11 cellular contexts compared by ENCODE assay signal in genomic region chr13:24251525-24251924, GRCh38. TPM values are rescaled to one million over a fixed set of nuclear protein-coding genes. Genes with fewer than 3 reads are reported as not detected.
DNase-seq lines count a peak whose midpoint lies in the region; ATAC-seq, FAIRE-seq and TF ChIP-seq lines count a peak whose summit lies in the region.
"Had no signal": no experiment of that assay in that cellular context is flagged by ENCODE, and none has a peak within 500 bp of the region (broad histone marks: within the 10 kb centered on the region; RNA-seq: fewer than 3 reads in every experiment).

No MANE protein-coding gene starts in this region.

- H3K4me3 Mint-ChIP-seq in activated CD4-positive, alpha-beta T cell treated with anti-CD3 and anti-CD28 coated beads for 36 hours: peak overlapping the region; percentile 95

- no peaks in the 10 kb centered on the region for H3K9me3 Mint-ChIP-seq in activated CD4-positive, alpha-beta T cell treated with anti-CD3 and anti-CD28 coated beads for 36 hours (ENCODE audit: low read depth)
- H3K9me3 Mint-ChIP-seq: naive B cell had no signal

- no peak for TF ChIP-seq EP300 in stomach (IDR thresholded peaks at IDR 0.05)

- TF ChIP-seq CTCF in stomach (IDR thresholded peaks at IDR 0.05): no peak

- POLR2A ChIA-PET in activated CD4-positive, alpha-beta T cell treated with anti-CD3 and anti-CD28 coated beads for 36 hours (lab: Charles Lee): interaction anchor here (0.6 to 1.5 kb wide), 7 partner anchors 10 to 49 kb away, joined by 3 to 12 read pairs (median 5); no protein-coding TSS in a partner anchor

- intact Hi-C loops in activated CD4-positive, alpha-beta T cell treated with anti-CD3 and anti-CD28 coated beads for 36 hours (cut with DNase I, micrococcal nuclease): loop anchor here (1.0 to 5.0 kb wide), 7 partner anchors 14 to 874 kb away; partner anchors contain the start of gene PARP4 (in 1 of the 2)
- intact Hi-C loops in stomach (cut with DNase I; ENCODE audit: low total_unique reads) (no loop called here), Right ventricle myocardium superior (cut with DNase I) (no loop called here)

- TF ChIP-seq POLR2A in stomach (IDR thresholded peaks at IDR 0.05): no peak

- H3K27me3 Mint-ChIP-seq in activated CD4-positive, alpha-beta T cell treated with anti-CD3 and anti-CD28 coated beads for 36 hours: no peaks in the 10 kb centered on the region
- H3K27me3 Mint-ChIP-seq: naive B cell had no signal

- peaks cover 68% of the 10 kb centered on the region for H3K4me1 Mint-ChIP-seq in activated CD4-positive, alpha-beta T cell treated with anti-CD3 and anti-CD28 coated beads for 36 hours

- H3K4me1 ChIP-seq in small intestine (ENCODE audit: control insufficient read depth in 2 of 2, insufficient read depth in 1 of 2, low read depth in 1 of 2, low read length in 1 of 2): no peaks in the 10 kb centered on the region
- H3K4me1 ChIP-seq in stomach: peaks cover 0 to 9% (median 1%) of the 10 kb centered on the region in 4 donors
- H3K4me1 ChIP-seq: SJSA1 had no signal

- CTCF ChIA-PET in activated CD4-positive, alpha-beta T cell treated with anti-CD3 and anti-CD28 coated beads for 36 hours (lab: Charles Lee): interaction anchor here (0.7 to 1.5 kb wide), 6 partner anchors 14 to 115 kb away, joined by 3 to 8 read pairs (median 4); no protein-coding TSS in a partner anchor

- no peaks in the 10 kb centered on the region for H3K27me3 ChIP-seq in small intestine (ENCODE audit: control insufficient read depth in 2 of 2, insufficient read depth in 2 of 2, low read length in 2 of 2)
- no peaks in the 10 kb centered on the region for H3K27me3 ChIP-seq in stomach
- H3K27me3 ChIP-seq: SJSA1 had no signal

- H3K36me3 Mint-ChIP-seq in activated CD4-positive, alpha-beta T cell treated with anti-CD3 and anti-CD28 coated beads for 36 hours (ENCODE audit: low read depth): peaks cover 41% of the 10 kb centered on the region
- H3K36me3 Mint-ChIP-seq: naive B cell had no signal

- FAIRE-seq in small intestine (lab: Jason Lieb, UNC): no peak

- peak overlapping the region; percentile 96 for H3K27ac Mint-ChIP-seq in activated CD4-positive, alpha-beta T cell treated with anti-CD3 and anti-CD28 coated beads for 36 hours

- H3K4me3 ChIP-seq in small intestine (ENCODE audit: low read depth in 1 of 2, low read length in 2 of 2) (peak overlapping the region; percentile 20 to 44), stomach (peak overlapping the region in 3 of 4 donors; percentile 15 to 30 (median 16))
- H3K4me3 ChIP-seq: SJSA1 had no signal

- DNase-seq in activated CD4-positive, alpha-beta T cell treated with anti-CD3 and anti-CD28 coated beads for 36 hours: peak; percentile 90
- peak; percentile 37 to 75 (median 58) for DNase-seq in activated naive CD4-positive, alpha-beta T cell (lab: John Stamatoyannopoulos, UW)
- DNase-seq in small intestine (peak; percentile 61), stomach (no peak), NCI-H526 (lab: John Stamatoyannopoulos, UW) (no peak), GM03348 (ENCODE audit: low spot score) (no peak), Right ventricle myocardium superior (no peak)
- DNase-seq: naive B cell, NCI-H1436 had no signal

- 64 to 89% (median 81%) methylated on average over 17 of the region's 17 CpGs for WGBS in small intestine, 3 donors
- 84 to 94% (median 86%) methylated on average over 17 of the region's 17 CpGs for WGBS in stomach, 5 donors

- peak; percentile 84 for ATAC-seq in activated CD4-positive, alpha-beta T cell treated with anti-CD3 and anti-CD28 coated beads for 36 hours
- ATAC-seq in GM21390 (IDR thresholded peaks at IDR 0.05; ENCODE audit: unreplicated experiment) (no peak), Right ventricle myocardium superior (ENCODE audit: poor library complexity) (no peak)

- H3K27ac ChIP-seq in small intestine (ENCODE audit: low read depth in 1 of 2, low read length in 1 of 2) (peak overlapping the region; percentile 28 to 75), stomach (peak overlapping the region in 4 of 5 donors; percentile 22 to 58 (median 45))
- H3K27ac ChIP-seq: SJSA1 had no signal

- no peaks in the 10 kb centered on the region for H3K9me3 ChIP-seq in small intestine (ENCODE audit: control insufficient read depth, low read depth)
- no peaks in the 10 kb centered on the region for H3K9me3 ChIP-seq in stomach
- H3K9me3 ChIP-seq: SJSA1 had no signal

- H3K36me3 ChIP-seq in small intestine (ENCODE audit: control insufficient read depth in 2 of 2, insufficient read depth in 2 of 2, low read length in 2 of 2) (peaks cover 2 to 19% of the 10 kb centered on the region in 2 donors), stomach (peaks cover 6 to 58% (median 55%) of the 10 kb centered on the region in 4 donors)

RNA-seq across cellular contexts. Expression of gene C1QTNF9, which starts 57.9 kb away (rescaled TPM):
- not detected for total RNA-seq in activated CD4-positive, alpha-beta T cell treated with anti-CD3 and anti-CD28 coated beads for 36 hours
- polyA plus RNA-seq in small intestine: under 1 TPM in 1 of 3 donors, not detected in 2; 0.22 TPM
- total RNA-seq in stomach: 1 to 10 TPM in 1 of 5 donors, under 1 TPM in 1, not detected in 3; 0.37 to 2.3 TPM
- under 1 TPM in 2 of 3 donors, not detected in 1; 0.08 to 0.25 TPM for polyA plus RNA-seq in stomach
- total RNA-seq in Right ventricle myocardium superior: 2.5 TPM
- total RNA-seq: SJSA1 had no signal

Comparison
In these comparisons a context has a peak if more than half of its experiments do, and no peak if none do; other contexts are left out.
1. DNase-seq: peak in activated CD4-positive, alpha-beta T cell treated with anti-CD3 and anti-CD28 coated beads for 36 hours (single experiment), activated naive CD4-positive, alpha-beta T cell (4 of 4) and small intestine (single experiment); none in stomach (single experiment), NCI-H526 (0 of 2), GM03348 (single experiment) and Right ventricle myocardium superior (single experiment).
2. intact Hi-C loops: an anchor here in activated CD4-positive, alpha-beta T cell treated with anti-CD3 and anti-CD28 coated beads for 36 hours (1.0 to 5.0 kb wide); none called in stomach and Right ventricle myocardium superior.